ENCODE assay signal across 1 cellular context in genomic region chr5:60687927-60688720, GRCh38.
TF ChIP-seq lines count a peak whose summit lies in the region.

No MANE protein-coding gene starts in this region.

TF ChIP-seq in K562, 482 proteins besides CTCF, POLR2A, EP300 and RAD21 (continued from another document and continues in another):
- TF ChIP-seq SFPQ (IDR thresholded peaks at IDR 0.05; ENCODE audit: low read depth, low read length) (no peak), SMARCB1 (IDR thresholded peaks at IDR 0.05; ENCODE audit: insufficient read length, low read depth) (no peak), C11orf30 (IDR thresholded peaks at IDR 0.05; ENCODE audit: low read depth) (peak; percentile 39; the same call in 1 of the 2 replicates), RCOR1 (IDR thresholded peaks at IDR 0.05; ENCODE audit: borderline replicate concordance in 1 of 2, low read depth in 2 of 2, low read length in 2 of 2) (0 out of 4 replicates have a peak, but pooled peaks of 1 of the 2 experiments have one; percentile 19), FUS (optimal IDR thresholded peaks at IDR 0.05; ENCODE audit: low read depth, low read length) (no peak), BMI1 (IDR thresholded peaks at IDR 0.05; ENCODE audit: low read length) (no peak), PATZ1 (CRISPR knock-in tag; IDR thresholded peaks at IDR 0.05; ENCODE audit: borderline replicate concordance) (no peak), ZNF133 (CRISPR knock-in tag; IDR thresholded peaks at IDR 0.05) (no peak), EP400 (IDR thresholded peaks at IDR 0.05) (no peak), CAMTA2 (CRISPR knock-in tag; conservative IDR thresholded peaks at IDR 0.05) (no peak), MAX (CRISPR knock-in tag; IDR thresholded peaks at IDR 0.05) (no peak), NONO (IDR thresholded peaks at IDR 0.05; ENCODE audit: low read depth in 2 of 2, low read length in 1 of 2) (no peak), HMGXB4 (CRISPR knock-in tag; IDR thresholded peaks at IDR 0.05) (no peak), USF2 (CRISPR knock-in tag; IDR thresholded peaks at IDR 0.05) (peak; percentile 38), HNRNPL (IDR thresholded peaks at IDR 0.05; ENCODE audit: low read depth, low read length) (no peak), JUND (IDR thresholded peaks at IDR 0.05; ENCODE audit: borderline replicate concordance, low read depth, low read length) (peak; percentile 72), JUND (tag; IDR thresholded peaks at IDR 0.05; ENCODE audit: borderline replicate concordance, low read depth, low read length) (peak; percentile 82), MAFF (IDR thresholded peaks at IDR 0.05; ENCODE audit: low read length) (no peak), ZNF766 (CRISPR knock-in tag; conservative IDR thresholded peaks at IDR 0.05) (peak; percentile 71; the same call in 1 of the 2 replicates), USF1 (CRISPR knock-in tag; IDR thresholded peaks at IDR 0.05) (peak; percentile 44), DEAF1 (CRISPR knock-in tag; IDR thresholded peaks at IDR 0.05) (no peak), LCOR (CRISPR knock-in tag; IDR thresholded peaks at IDR 0.05) (no peak), MCM2 (IDR thresholded peaks at IDR 0.05; ENCODE audit: low read depth) (no peak), CREB1 (IDR thresholded peaks at IDR 0.05) (no peak), CREB1 (CRISPR knock-in tag; IDR thresholded peaks at IDR 0.05) (0 out of 2 replicates have a peak, but pooled peaks have one; percentile 9), ZNF197 (CRISPR knock-in tag; IDR thresholded peaks at IDR 0.05; ENCODE audit: low read depth) (no peak), GATAD2A (IDR thresholded peaks at IDR 0.05) (no peak), THAP7 (CRISPR knock-in tag; IDR thresholded peaks at IDR 0.05) (no peak), SETDB1 (IDR thresholded peaks at IDR 0.05; ENCODE audit: low read length) (no peak), MYBL2 (IDR thresholded peaks at IDR 0.05; ENCODE audit: low read depth) (no peak), MYBL2 (CRISPR knock-in tag; IDR thresholded peaks at IDR 0.05; ENCODE audit: borderline replicate concordance) (no peak), JUNB (CRISPR knock-in tag; conservative IDR thresholded peaks at IDR 0.05) (no peak), PHB (CRISPR knock-in tag; IDR thresholded peaks at IDR 0.05) (no peak), PHF8 (IDR thresholded peaks at IDR 0.05; ENCODE audit: borderline replicate concordance, low read length) (no peak), ZNF592 (IDR thresholded peaks at IDR 0.05) (0 out of 2 replicates have a peak, but pooled peaks have one; percentile 20), FOSL1 (tag; conservative IDR thresholded peaks at IDR 0.05) (peak; percentile 84), NUFIP1 (IDR thresholded peaks at IDR 0.05; ENCODE audit: partially characterized antibody) (no peak), KLF6 (CRISPR knock-in tag; IDR thresholded peaks at IDR 0.05; ENCODE audit: borderline replicate concordance) (no peak), ATF4 (CRISPR knock-in tag; IDR thresholded peaks at IDR 0.05) (no peak), HMBOX1 (IDR thresholded peaks at IDR 0.05) (peak; percentile 80), CHAMP1 (IDR thresholded peaks at IDR 0.05) (0 out of 2 replicates have a peak, but pooled peaks have one; percentile 25), LARP7 (IDR thresholded peaks at IDR 0.05) (no peak)
